1 cellular context compared by ENCODE assay signal in genomic region chr6:156845447-156845846, GRCh38.
TF ChIP-seq lines count a peak whose summit lies in the region.

No MANE protein-coding gene starts in this region.

TF ChIP-seq in IMR-90, 13 proteins besides CTCF, POLR2A, EP300 and RAD21 (continued from another document):
- TF ChIP-seq, protein P1, sequence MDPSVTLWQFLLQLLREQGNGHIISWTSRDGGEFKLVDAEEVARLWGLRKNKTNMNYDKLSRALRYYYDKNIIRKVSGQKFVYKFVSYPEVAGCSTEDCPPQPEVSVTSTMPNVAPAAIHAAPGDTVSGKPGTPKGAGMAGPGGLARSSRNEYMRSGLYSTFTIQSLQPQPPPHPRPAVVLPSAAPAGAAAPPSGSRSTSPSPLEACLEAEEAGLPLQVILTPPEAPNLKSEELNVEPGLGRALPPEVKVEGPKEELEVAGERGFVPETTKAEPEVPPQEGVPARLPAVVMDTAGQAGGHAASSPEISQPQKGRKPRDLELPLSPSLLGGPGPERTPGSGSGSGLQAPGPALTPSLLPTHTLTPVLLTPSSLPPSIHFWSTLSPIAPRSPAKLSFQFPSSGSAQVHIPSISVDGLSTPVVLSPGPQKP (IDR thresholded peaks at IDR 0.05; ENCODE audit: borderline replicate concordance, low read depth, low read length), result no peak
- no peak for TF ChIP-seq RFX5 (IDR thresholded peaks at IDR 0.05; ENCODE audit: low read depth, low read length)
- TF ChIP-seq CHD1 (IDR thresholded peaks at IDR 0.05; ENCODE audit: low read depth, low read length), result no peak
- no peak for TF ChIP-seq MAFK (IDR thresholded peaks at IDR 0.05; ENCODE audit: low read depth, low read length)
- TF ChIP-seq, protein P2, sequence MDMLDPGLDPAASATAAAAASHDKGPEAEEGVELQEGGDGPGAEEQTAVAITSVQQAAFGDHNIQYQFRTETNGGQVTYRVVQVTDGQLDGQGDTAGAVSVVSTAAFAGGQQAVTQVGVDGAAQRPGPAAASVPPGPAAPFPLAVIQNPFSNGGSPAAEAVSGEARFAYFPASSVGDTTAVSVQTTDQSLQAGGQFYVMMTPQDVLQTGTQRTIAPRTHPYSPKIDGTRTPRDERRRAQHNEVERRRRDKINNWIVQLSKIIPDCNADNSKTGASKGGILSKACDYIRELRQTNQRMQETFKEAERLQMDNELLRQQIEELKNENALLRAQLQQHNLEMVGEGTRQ (IDR thresholded peaks at IDR 0.05; ENCODE audit: low read depth, low read length), result no peak
